In the genomic region with DNA sequence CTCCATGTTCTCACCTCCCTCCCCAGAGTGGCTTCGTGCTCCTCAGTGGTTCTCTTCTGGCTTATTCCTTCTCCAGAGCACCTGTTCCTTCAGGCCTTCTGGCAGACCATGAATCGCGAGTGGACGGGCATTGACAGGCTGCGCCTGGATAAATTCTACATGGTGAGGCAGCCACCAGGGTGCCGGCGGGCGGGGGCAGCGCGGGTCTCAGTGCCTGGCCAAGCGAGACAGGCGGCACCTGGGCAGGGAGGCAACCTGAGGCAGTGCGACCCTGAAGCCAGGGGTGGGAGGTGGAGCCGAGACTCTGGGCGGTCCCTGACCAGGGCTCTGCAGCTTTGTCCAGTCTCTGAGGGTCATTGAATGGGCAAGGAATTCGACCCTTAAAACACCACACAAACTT, we compare ENCODE assay signal across 28 cellular contexts. TPM values are rescaled to one million over a fixed set of nuclear protein-coding genes. Genes with fewer than 3 reads are reported as not detected.
DNase-seq lines count a peak whose midpoint lies in the region; ATAC-seq, FAIRE-seq and TF ChIP-seq lines count a peak whose summit lies in the region.
"Had no signal": no experiment of that assay in that cellular context is flagged by ENCODE, and none has a peak within 500 bp of the region (broad histone marks: within the 10 kb centered on the region; RNA-seq: fewer than 3 reads in every experiment).

No MANE protein-coding gene starts in this region.

- peaks cover 70% of the 10 kb centered on the region for H3K79me2 ChIP-seq in K562 (ENCODE audit: control insufficient read depth, insufficient read depth, low read length)

- H3K4me1 ChIP-seq in K562 (replicated peaks in 1 of 2; ENCODE audit: control insufficient read depth in 2 of 2, insufficient read depth in 2 of 2, low read length in 2 of 2) (peaks cover 10 to 36% of the 10 kb centered on the region in 2 experiments; a peak in 3 of 5 replicates), Peyer's patch (peaks cover 0 to 18% (median 3%) of the 10 kb centered on the region in 4 donors)
- H3K4me1 ChIP-seq: BE2C had no signal

- WGBS in K562 (ENCODE audit: insufficient coverage, low coverage, missing lambda C conversion rate) = 97% methylated on average over 16 of the region's 16 CpGs

- POLR2A ChIA-PET in K562 (lab: Yijun Ruan, JAX) = interaction anchor here (1.2 to 1.4 kb wide), 3 partner anchors 10 to 107 kb away, joined by 4 to 6 read pairs (median 5); no protein-coding TSS in a partner anchor

- no peak overlapping the region for H2AFZ ChIP-seq in K562 (ENCODE audit: low read depth, low read length)
- H2AFZ ChIP-seq: GM23248 had no signal

- H3K4me3 ChIP-seq in H7 (ENCODE audit: insufficient read depth, low read depth, low read length) (no peak overlapping the region), K562 (no peak overlapping the region), Peyer's patch (no peak overlapping the region)
- H3K4me3 ChIP-seq: A549; BLaER1 treated with 17β-estradiol and CSF1 and Interleukin-3, amounts not matched to agents 10 nM and 100 nM; GM12878; GM23248 had no signal

- peaks cover 12% of the 10 kb centered on the region for H3K9me1 ChIP-seq in K562 (ENCODE audit: control insufficient read depth, insufficient read depth, low read length)

- H3K27ac ChIP-seq in K562 (ENCODE audit: extremely low read depth, low read depth, low read length) (no peak overlapping the region), Peyer's patch (no peak overlapping the region)
- H3K27ac ChIP-seq: A549, GM23248 had no signal

- FAIRE-seq in K562 (lab: Jason Lieb, UNC) = no peak
- FAIRE-seq: A549, D721Med, GM12878, GM19239, H1 had no signal

- H3K27ac Mint-ChIP-seq in activated T-cell treated with anti-CD3 and anti-CD28 coated beads, Interleukin-2, amount 50 U/mL, for 72 hours = peak overlapping the region; percentile 63
- no peak overlapping the region for H3K27ac Mint-ChIP-seq in nephron
- H3K27ac Mint-ChIP-seq: CD4-positive, alpha-beta T cell; CD8-positive, alpha-beta memory T cell had no signal

- H3K9me3 ChIP-seq in K562 (replicated peaks; ENCODE audit: control insufficient read depth, insufficient read depth, low read depth, low read length) = no peaks in the 10 kb centered on the region
- no peaks in the 10 kb centered on the region for H3K9me3 ChIP-seq in Peyer's patch
- H3K9me3 ChIP-seq: A549; BE2C; BLaER1 treated with 17β-estradiol and CSF1 and Interleukin-3, amounts not matched to agents 10 nM and 100 nM had no signal

- H3K4me1 Mint-ChIP-seq in activated T-cell treated with anti-CD3 and anti-CD28 coated beads, Interleukin-2, amount 50 U/mL, for 72 hours (ENCODE audit: low read depth) = peaks cover 27% of the 10 kb centered on the region
- peaks cover 16% of the 10 kb centered on the region for H3K4me1 Mint-ChIP-seq in nephron

- no peak for DNase-seq in activated T-cell treated with anti-CD3 and anti-CD28 coated beads, Interleukin-2, amount 50 U/mL, for 72 hours
- no peak for DNase-seq in activated T-cell treated with anti-CD3 and anti-CD28 coated beads, Interleukin-2, amount 50 U/mL, for 1 hour
- DNase-seq in H7 = peak; percentile 28
- DNase-seq in K562 (ENCODE audit: extremely low read depth in 1 of 4, low spot score in 3 of 4) = no peak
- DNase-seq in Peyer's patch = no peak
- DNase-seq in NCI-H1694 treated with DMSO at 0.1 percent for 48 hours (lab: John Stamatoyannopoulos, UW) = no peak
- DNase-seq: 8988T; ACHN; AML-193; BE2C; CD4-positive, alpha-beta T cell; CD8-positive, alpha-beta memory T cell; DMS 273 treated with DMSO at 0.1 percent for 48 hours; DMS79; EL; GDM1; GM23248; H9 had no signal

- no peak overlapping the region for H3K4me3 Mint-ChIP-seq in activated T-cell treated with anti-CD3 and anti-CD28 coated beads, Interleukin-2, amount 50 U/mL, for 72 hours
- peak overlapping the region in 2 of 3 experiments; percentile 38 to 40 for H3K4me3 Mint-ChIP-seq in nephron
- H3K4me3 Mint-ChIP-seq: CD14-positive monocyte; CD4-positive, alpha-beta T cell; CD8-positive, alpha-beta memory T cell; H9 had no signal

- H3K36me3 ChIP-seq in H7 (replicated peaks; ENCODE audit: control insufficient read depth, insufficient read depth, low read length) (peaks cover 61% of the 10 kb centered on the region), K562 (ENCODE audit: control insufficient read depth, insufficient read depth, low read length) (peaks cover 80% of the 10 kb centered on the region), Peyer's patch (peaks cover 0 to 65% (median 0%) of the 10 kb centered on the region in 3 donors)

- no peak overlapping the region for H3K4me2 ChIP-seq in K562 (ENCODE audit: insufficient read depth, low read length)
- H3K4me2 ChIP-seq: A549 had no signal

- peaks cover 7 to 26% of the 10 kb centered on the region in 2 donors for H3K36me3 Mint-ChIP-seq in activated T-cell treated with anti-CD3 and anti-CD28 coated beads, Interleukin-2, amount 50 U/mL, for 72 hours (ENCODE audit: insufficient read depth in 2 of 2)
- peaks cover 45% of the 10 kb centered on the region for H3K36me3 Mint-ChIP-seq in nephron (ENCODE audit: low read depth)

- TF ChIP-seq POLR2A in K562 (conservative IDR thresholded peaks at IDR 0.05) (no peak), Peyer's patch (IDR thresholded peaks at IDR 0.05) (no peak)

- BruUV-seq in K562 (replicated peaks; lab: Mats Ljungman, UMichigan) = no TSS peak

- TF ChIP-seq CTCF in K562 (IDR thresholded peaks at IDR 0.05 in 2 of 3, conservative IDR thresholded peaks at IDR 0.05 in 1 of 3; ENCODE audit: insufficient read depth in 2 of 3, low read depth in 1 of 3, low read length in 3 of 3) (no peak), nephron (IDR thresholded peaks at IDR 0.05; ENCODE audit: unreplicated experiment in 3 of 3) (no peak), Peyer's patch (IDR thresholded peaks at IDR 0.05) (no peak)

- CTCF ChIA-PET in K562 (lab: Yijun Ruan, JAX; ENCODE audit: low intra/inter-chr PET ratio) = no interaction called here

- ATAC-seq in activated T-cell treated with anti-CD3 and anti-CD28 coated beads, Interleukin-2, amount 50 U/mL, for 72 hours (replicated peaks in 1 of 2) = no peak
- ATAC-seq in K562 (no peak), HG03469 (IDR thresholded peaks at IDR 0.05; ENCODE audit: unreplicated experiment) (no peak)
- ATAC-seq: A549, GM12878, HCT116 had no signal

- no peaks in the 10 kb centered on the region for H3K27me3 Mint-ChIP-seq in activated T-cell treated with anti-CD3 and anti-CD28 coated beads, Interleukin-2, amount 50 U/mL, for 72 hours (ENCODE audit: low read depth)
- no peaks in the 10 kb centered on the region for H3K27me3 Mint-ChIP-seq in nephron (ENCODE audit: low read depth)
- H3K27me3 Mint-ChIP-seq: CD4-positive, alpha-beta T cell had no signal

- intact Hi-C loops in K562 (cut with micrococcal nuclease) = no loop called here

- TF ChIP-seq RAD21 in K562 (CRISPR knock-in tag; conservative IDR thresholded peaks at IDR 0.05 in 1 of 2, IDR thresholded peaks at IDR 0.05 in 1 of 2) = no peak

- TF ChIP-seq EP300 in K562 (IDR thresholded peaks at IDR 0.05; ENCODE audit: low read length) = no peak

- H4K20me1 ChIP-seq in K562 (replicated peaks; ENCODE audit: control insufficient read depth, insufficient read depth, low read length) = peaks cover 17% of the 10 kb centered on the region; the same call in 1 of the 2 replicates

- H3K27me3 ChIP-seq in H7 (ENCODE audit: control insufficient read depth, insufficient read depth, low read length) (no peaks in the 10 kb centered on the region), K562 (ENCODE audit: control insufficient read depth in 2 of 2, insufficient read depth in 2 of 2, low read length in 2 of 2) (no peaks in the 10 kb centered on the region), Peyer's patch (no peaks in the 10 kb centered on the region)
- H3K27me3 ChIP-seq: BE2C; BLaER1 treated with 17β-estradiol and CSF1 and Interleukin-3, amounts not matched to agents 10 nM and 100 nM had no signal

- no peak overlapping the region for H3K9ac ChIP-seq in K562 (ENCODE audit: insufficient read depth in 1 of 2, low read depth in 2 of 2, low read length in 2 of 2)
- H3K9ac ChIP-seq: GM23248 had no signal

- in situ Hi-C loops in K562 (cut with MboI) = loop anchor here (25.0 kb wide), 1 partner anchor 344 kb away; a partner anchor contains a TSS

- no peaks in the 10 kb centered on the region for H3K9me3 Mint-ChIP-seq in activated T-cell treated with anti-CD3 and anti-CD28 coated beads, Interleukin-2, amount 50 U/mL, for 72 hours
- no peaks in the 10 kb centered on the region for H3K9me3 Mint-ChIP-seq in nephron
- H3K9me3 Mint-ChIP-seq: CD4-positive, alpha-beta T cell; CD8-positive, alpha-beta memory T cell had no signal

RNA-seq across cellular contexts. Expression of a gene that starts 3.9 kb away (rescaled TPM):
- 10 to 100 TPM; 30.3 to 41.9 TPM for total RNA-seq in activated T-cell treated with anti-CD3 and anti-CD28 coated beads, Interleukin-2, amount 50 U/mL, for 72 hours
- 43.5 and 45.7 TPM in 2 replicates for total RNA-seq in H7 (2014; rRNA removed; shearing (Covaris generic))
- 200 and 398 TPM in 2 replicates for total RNA-seq in K562 (2011; cell fraction: chromatin; rRNA removed; ENCODE audit: low replicate concordance)
- 176 and 196 TPM in 2 replicates for total RNA-seq in K562 (2011; cell fraction: nucleolus; rRNA removed)
- total RNA-seq in K562 (2011; cell fraction: nucleoplasm; rRNA removed) = 186 and 220 TPM in 2 replicates
- total RNA-seq in K562 (2014; rRNA removed) = 68.6 and 84.3 TPM in 2 replicates
- 40.5 and 48.5 TPM in 2 replicates for total RNA-seq in K562 (2014; rRNA removed; fragmentation: Illumina TruSeq; extraction: Trizol)
- 51.6 and 52.9 TPM in 2 replicates for total RNA-seq in K562 (2015; rRNA removed; fragmentation: Illumina TruSeq; extraction: Trizol)
- 89.1 and 105 TPM in 2 replicates for total RNA-seq in K562 (2021)
- polyA plus RNA-seq in K562 (2011; rRNA removed) = 38.0 and 47.3 TPM in 2 replicates
- 22.9 and 23.5 TPM in 2 replicates for polyA plus RNA-seq in K562 (2011; cell fraction: cytosol; rRNA removed)
- 233 and 286 TPM in 2 replicates for polyA plus RNA-seq in K562 (2011; cell fraction: nucleus; rRNA removed)
- 35.6 and 62.2 TPM in 2 replicates for polyA plus RNA-seq in K562 (2012)
- polyA plus RNA-seq in K562 (2014; fragmentation: Illumina TruSeq; extraction: Trizol) = 79.7 and 97.5 TPM in 2 replicates
- polyA plus RNA-seq in K562 (2014; fragmentation: Nextera tagmentation; extraction: Ambion mirVana) = 1 to 10 TPM in 1 of 2 experiments, under 1 TPM in 1; 0.89 to 1.8 TPM
- 60.2 and 64.7 TPM in 2 replicates for polyA plus RNA-seq in K562 (2014; rRNA removed)
- polyA minus RNA-seq in K562 (2011; rRNA and poly(A)+ RNA removed) = 23.9 and 28.6 TPM in 2 replicates
- 20.8 and 22.0 TPM in 2 replicates for polyA minus RNA-seq in K562 (2011; cell fraction: cytosol; rRNA and poly(A)+ RNA removed)
- 66.5 and 104 TPM in 2 replicates for polyA minus RNA-seq in K562 (2011; cell fraction: nucleus; rRNA and poly(A)+ RNA removed)
- total RNA-seq in Peyer's patch = 10 to 100 TPM; 11.1 to 32.2 (median 12.9) TPM

RNA-seq across cellular contexts. Expression of a gene that starts 17.1 kb away (rescaled TPM):
- 10 to 100 TPM; 30.7 to 32.3 TPM for total RNA-seq in activated T-cell treated with anti-CD3 and anti-CD28 coated beads, Interleukin-2, amount 50 U/mL, for 72 hours
- total RNA-seq in H7 (2014; rRNA removed; shearing (Covaris generic)) = 28.5 and 29.6 TPM in 2 replicates
- 10.6 and 21.9 TPM in 2 replicates for total RNA-seq in K562 (2011; cell fraction: chromatin; rRNA removed; ENCODE audit: low replicate concordance)
- total RNA-seq in K562 (2011; cell fraction: nucleolus; rRNA removed) = 19.5 and 22.0 TPM in 2 replicates
- 18.3 and 24.3 TPM in 2 replicates for total RNA-seq in K562 (2011; cell fraction: nucleoplasm; rRNA removed)
- total RNA-seq in K562 (2014; rRNA removed) = 23.1 and 29.0 TPM in 2 replicates
- total RNA-seq in K562 (2014; rRNA removed; fragmentation: Illumina TruSeq; extraction: Trizol) = 20.8 and 21.1 TPM in 2 replicates
- 31.7 and 34.9 TPM in 2 replicates for total RNA-seq in K562 (2015; rRNA removed; fragmentation: Illumina TruSeq; extraction: Trizol)
- total RNA-seq in K562 (2021) = 43.5 and 48.1 TPM in 2 replicates
- 46.6 and 58.0 TPM in 2 replicates for polyA plus RNA-seq in K562 (2011; rRNA removed)
- polyA plus RNA-seq in K562 (2011; cell fraction: cytosol; rRNA removed) = 74.4 and 80.8 TPM in 2 replicates
- 36.5 and 43.3 TPM in 2 replicates for polyA plus RNA-seq in K562 (2011; cell fraction: nucleus; rRNA removed)
- 76.9 and 118 TPM in 2 replicates for polyA plus RNA-seq in K562 (2012)
- 64.2 and 79.8 TPM in 2 replicates for polyA plus RNA-seq in K562 (2014; fragmentation: Illumina TruSeq; extraction: Trizol)
- polyA plus RNA-seq in K562 (2014; fragmentation: Nextera tagmentation; extraction: Ambion mirVana) = 10 to 100 TPM; 12.4 to 17.1 TPM
- 65.0 and 67.8 TPM in 2 replicates for polyA plus RNA-seq in K562 (2014; rRNA removed)
- polyA minus RNA-seq in K562 (2011; rRNA and poly(A)+ RNA removed) = 33.5 and 37.4 TPM in 2 replicates
- 14.2 and 21.7 TPM in 2 replicates for polyA minus RNA-seq in K562 (2011; cell fraction: cytosol; rRNA and poly(A)+ RNA removed)
- polyA minus RNA-seq in K562 (2011; cell fraction: nucleus; rRNA and poly(A)+ RNA removed) = 9.0 and 14.1 TPM in 2 replicates
- 10 to 100 TPM in 3 of 4 donors, 1 to 10 TPM in 1; 7.4 to 16.1 (median 13.3) TPM for total RNA-seq in Peyer's patch

Comparison
In these comparisons a context has a peak if more than half of its experiments do, and no peak if none do; other contexts are left out.
1. H3K4me3 Mint-ChIP-seq: peak in nephron (2 of 3); none in activated T-cell treated with anti-CD3 and anti-CD28 coated beads, Interleukin-2, amount 50 U/mL, for 72 hours (0 of 2).